ENCODE assay signal across 8 cellular contexts in genomic region chr13:29543230-29544215, GRCh38.
DNase-seq lines count a peak whose midpoint lies in the region; ATAC-seq, FAIRE-seq and TF ChIP-seq lines count a peak whose summit lies in the region.
"Had no signal": no experiment of that assay in that cellular context is flagged by ENCODE, and none has a peak within 500 bp of the region (broad histone marks: within the 10 kb centered on the region; RNA-seq: fewer than 3 reads in every experiment).

No MANE protein-coding gene starts in this region.

- H3K27me3 Mint-ChIP-seq in stimulated activated naive CD8-positive, alpha-beta T cell treated with anti-CD3 and anti-CD28 coated beads, Interleukin-15, Interleukin-2, amounts not matched to agents 100 ng/mL and 50 ng/mL, for 24 hours = no peaks in the 10 kb centered on the region

- no peaks in the 10 kb centered on the region for H3K9me3 Mint-ChIP-seq in stimulated activated naive CD8-positive, alpha-beta T cell treated with anti-CD3 and anti-CD28 coated beads, Interleukin-15, Interleukin-2, amounts not matched to agents 100 ng/mL and 50 ng/mL, for 24 hours
- H3K9me3 Mint-ChIP-seq: T-helper 1 cell treated with Interleukin-12 subunit alpha and Interleukin-12 subunit beta and Interleukin-4 antibody, amounts not matched to agents 30 μg/mL and 1 μg/mL, for 36 hours had no signal

- no peak overlapping the region for H3K4me3 Mint-ChIP-seq in stimulated activated naive CD8-positive, alpha-beta T cell treated with anti-CD3 and anti-CD28 coated beads, Interleukin-15, Interleukin-2, amounts not matched to agents 100 ng/mL and 50 ng/mL, for 24 hours
- H3K4me3 Mint-ChIP-seq: T-helper 1 cell treated with Interleukin-12 subunit alpha and Interleukin-12 subunit beta and Interleukin-4 antibody, amounts not matched to agents 30 μg/mL and 1 μg/mL, for 36 hours had no signal

- H3K27ac Mint-ChIP-seq in stimulated activated naive CD8-positive, alpha-beta T cell treated with anti-CD3 and anti-CD28 coated beads, Interleukin-15, Interleukin-2, amounts not matched to agents 100 ng/mL and 50 ng/mL, for 24 hours = peak overlapping the region; percentile 87
- H3K27ac Mint-ChIP-seq: T-helper 1 cell treated with Interleukin-12 subunit alpha and Interleukin-12 subunit beta and Interleukin-4 antibody, amounts not matched to agents 30 μg/mL and 1 μg/mL, for 36 hours had no signal

- TF ChIP-seq POLR2A in erythroblast (IDR thresholded peaks at IDR 0.05; ENCODE audit: low read length) = no peak

- DNase-seq in GM19239 (ENCODE audit: insufficient read length, low spot score) (peak; percentile 60), SIG-M5 treated with dmso at 0.1 percent for 504 hours (lab: John Stamatoyannopoulos, UW; ENCODE audit: unreplicated experiment) (peak; percentile 74), erythroblast (lab: John Stamatoyannopoulos, UW) (peak; percentile 27 to 44), NCI-H2171 (lab: John Stamatoyannopoulos, UW) (no peak), ecto neural progenitor cell (ENCODE audit: low spot score) (no peak)

- peaks cover 69% of the 10 kb centered on the region for H3K36me3 Mint-ChIP-seq in stimulated activated naive CD8-positive, alpha-beta T cell treated with anti-CD3 and anti-CD28 coated beads, Interleukin-15, Interleukin-2, amounts not matched to agents 100 ng/mL and 50 ng/mL, for 24 hours (ENCODE audit: low read depth)

- FAIRE-seq in GM19239 (lab: Jason Lieb, UNC) = peak; percentile 59

- ATAC-seq in HG02870 (IDR thresholded peaks at IDR 0.05; ENCODE audit: unreplicated experiment) = peak; percentile 99

- peaks cover 54% of the 10 kb centered on the region for H3K4me1 Mint-ChIP-seq in stimulated activated naive CD8-positive, alpha-beta T cell treated with anti-CD3 and anti-CD28 coated beads, Interleukin-15, Interleukin-2, amounts not matched to agents 100 ng/mL and 50 ng/mL, for 24 hours (ENCODE audit: low read depth)

Comparison
In these comparisons a context has a peak if more than half of its experiments do, and no peak if none do; other contexts are left out.
1. DNase-seq: peak in GM19239 (single experiment), SIG-M5 treated with dmso at 0.1 percent for 504 hours (single experiment) and erythroblast (2 of 2); none in NCI-H2171 (single experiment) and ecto neural progenitor cell (single experiment).